ENCODE assay signal across 1 cellular context in the genomic region with DNA sequence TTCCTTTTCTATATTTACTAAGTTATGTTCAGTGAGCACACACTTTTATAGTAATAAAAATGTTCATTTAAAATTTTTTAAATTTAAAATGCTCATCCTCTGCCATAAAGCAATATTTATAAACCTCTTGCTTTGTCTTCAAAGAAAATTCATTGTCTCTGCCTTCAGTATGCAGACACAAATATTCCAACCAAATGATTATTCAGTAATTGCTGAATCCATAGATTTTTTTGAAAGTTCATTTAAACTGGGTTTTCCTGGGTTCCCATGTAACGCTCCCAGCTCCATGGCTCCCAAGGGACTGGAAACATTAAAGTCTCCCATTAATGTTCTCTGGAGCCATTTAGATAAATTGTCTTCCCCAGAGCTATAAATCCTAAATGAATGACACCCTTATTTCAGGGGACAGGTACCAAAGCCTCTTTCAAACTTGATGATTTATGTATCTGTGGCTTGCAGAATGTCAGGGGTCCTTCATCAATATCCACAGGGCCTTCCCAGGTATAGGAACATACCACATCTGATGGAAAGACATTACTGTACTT.
TF ChIP-seq lines count a peak whose summit lies in the region.

No MANE protein-coding gene starts in this region.

TF ChIP-seq in HEK293, 187 proteins besides CTCF, POLR2A, EP300 and RAD21 (continued from another document and continues in another):
- TF ChIP-seq ZBTB44 (tag by site-specific recombination; IDR thresholded peaks at IDR 0.05) (no peak), ZNF138 (tag by site-specific recombination; IDR thresholded peaks at IDR 0.05; ENCODE audit: borderline replicate concordance) (no peak), ZNF530 (tag by site-specific recombination; IDR thresholded peaks at IDR 0.05; ENCODE audit: low read depth) (no peak), ZNF518A (tag by site-specific recombination; conservative IDR thresholded peaks at IDR 0.05; ENCODE audit: low read depth) (no peak), MZF1 (tag by site-specific recombination; IDR thresholded peaks at IDR 0.05; ENCODE audit: borderline replicate concordance) (no peak), KLF1 (tag by site-specific recombination; IDR thresholded peaks at IDR 0.05) (no peak), ZNF223 (tag by site-specific recombination; IDR thresholded peaks at IDR 0.05) (no peak), KLF9 (tag by site-specific recombination; IDR thresholded peaks at IDR 0.05; ENCODE audit: low read depth) (no peak), ZNF521 (tag by site-specific recombination; IDR thresholded peaks at IDR 0.05) (no peak), ZNF670 (tag by site-specific recombination; IDR thresholded peaks at IDR 0.05; ENCODE audit: low read depth) (no peak), ZNF658 (tag by site-specific recombination; IDR thresholded peaks at IDR 0.05) (no peak), ZFP69B (tag by site-specific recombination; IDR thresholded peaks at IDR 0.05) (0 out of 2 replicates have a peak, but pooled peaks have one; percentile 11), ZNF132 (tag by site-specific recombination; IDR thresholded peaks at IDR 0.05; ENCODE audit: borderline replicate concordance) (no peak), ZNF140 (tag by site-specific recombination; IDR thresholded peaks at IDR 0.05) (no peak), KLF17 (tag by site-specific recombination; IDR thresholded peaks at IDR 0.05) (peak; percentile 11; the same call in 1 of the 2 replicates), ZNF664 (tag by site-specific recombination; IDR thresholded peaks at IDR 0.05) (peak; percentile 99), GLIS1 (tag by site-specific recombination; IDR thresholded peaks at IDR 0.05) (no peak), KLF7 (tag by site-specific recombination; IDR thresholded peaks at IDR 0.05; ENCODE audit: borderline replicate concordance) (0 out of 2 replicates have a peak, but pooled peaks have one; percentile 41), ZNF654 (tag by site-specific recombination; IDR thresholded peaks at IDR 0.05; ENCODE audit: low read depth) (no peak), ZNF133 (tag by site-specific recombination; IDR thresholded peaks at IDR 0.05) (no peak), ZNF48 (tag by site-specific recombination; IDR thresholded peaks at IDR 0.05) (no peak), ZNF580 (tag by site-specific recombination; IDR thresholded peaks at IDR 0.05) (no peak), ZNF621 (tag by site-specific recombination; IDR thresholded peaks at IDR 0.05) (no peak), ZNF18 (tag by site-specific recombination; IDR thresholded peaks at IDR 0.05) (no peak; the same call in 1 of the 2 replicates), ZNF211 (tag by site-specific recombination; IDR thresholded peaks at IDR 0.05; ENCODE audit: low read depth) (no peak), SP2 (tag by site-specific recombination; IDR thresholded peaks at IDR 0.05) (no peak), ZNF549 (tag by site-specific recombination; IDR thresholded peaks at IDR 0.05) (no peak), REPIN1 (tag by site-specific recombination; IDR thresholded peaks at IDR 0.05; ENCODE audit: low read depth) (no peak), ZNF677 (tag by site-specific recombination; IDR thresholded peaks at IDR 0.05) (no peak), ZNF416 (tag by site-specific recombination; IDR thresholded peaks at IDR 0.05) (no peak), ZNF155 (tag by site-specific recombination; IDR thresholded peaks at IDR 0.05) (no peak)
- TF ChIP-seq, protein P1, sequence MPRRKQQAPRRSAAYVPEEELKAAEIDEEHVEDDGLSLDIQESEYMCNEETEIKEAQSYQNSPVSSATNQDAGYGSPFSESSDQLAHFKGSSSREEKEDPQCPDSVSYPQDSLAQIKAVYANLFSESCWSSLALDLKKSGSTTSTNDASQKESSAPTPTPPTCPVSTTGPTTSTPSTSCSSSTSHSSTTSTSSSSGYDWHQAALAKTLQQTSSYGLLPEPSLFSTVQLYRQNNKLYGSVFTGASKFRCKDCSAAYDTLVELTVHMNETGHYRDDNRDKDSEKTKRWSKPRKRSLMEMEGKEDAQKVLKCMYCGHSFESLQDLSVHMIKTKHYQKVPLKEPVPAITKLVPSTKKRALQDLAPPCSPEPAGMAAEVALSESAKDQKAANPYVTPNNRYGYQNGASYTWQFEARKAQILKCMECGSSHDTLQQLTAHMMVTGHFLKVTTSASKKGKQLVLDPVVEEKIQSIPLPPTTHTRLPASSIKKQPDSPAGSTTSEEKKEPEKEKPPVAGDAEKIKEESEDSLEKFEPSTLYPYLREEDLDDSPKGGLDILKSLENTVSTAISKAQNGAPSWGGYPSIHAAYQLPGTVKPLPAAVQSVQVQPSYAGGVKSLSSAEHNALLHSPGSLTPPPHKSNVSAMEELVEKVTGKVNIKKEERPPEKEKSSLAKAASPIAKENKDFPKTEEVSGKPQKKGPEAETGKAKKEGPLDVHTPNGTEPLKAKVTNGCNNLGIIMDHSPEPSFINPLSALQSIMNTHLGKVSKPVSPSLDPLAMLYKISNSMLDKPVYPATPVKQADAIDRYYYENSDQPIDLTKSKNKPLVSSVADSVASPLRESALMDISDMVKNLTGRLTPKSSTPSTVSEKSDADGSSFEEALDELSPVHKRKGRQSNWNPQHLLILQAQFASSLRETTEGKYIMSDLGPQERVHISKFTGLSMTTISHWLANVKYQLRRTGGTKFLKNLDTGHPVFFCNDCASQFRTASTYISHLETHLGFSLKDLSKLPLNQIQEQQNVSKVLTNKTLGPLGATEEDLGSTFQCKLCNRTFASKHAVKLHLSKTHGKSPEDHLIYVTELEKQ (tag by site-specific recombination; IDR thresholded peaks at IDR 0.05; ENCODE audit: borderline replicate concordance): 0 out of 2 replicates have a peak, but pooled peaks have one; percentile 11
- TF ChIP-seq, protein P2, sequence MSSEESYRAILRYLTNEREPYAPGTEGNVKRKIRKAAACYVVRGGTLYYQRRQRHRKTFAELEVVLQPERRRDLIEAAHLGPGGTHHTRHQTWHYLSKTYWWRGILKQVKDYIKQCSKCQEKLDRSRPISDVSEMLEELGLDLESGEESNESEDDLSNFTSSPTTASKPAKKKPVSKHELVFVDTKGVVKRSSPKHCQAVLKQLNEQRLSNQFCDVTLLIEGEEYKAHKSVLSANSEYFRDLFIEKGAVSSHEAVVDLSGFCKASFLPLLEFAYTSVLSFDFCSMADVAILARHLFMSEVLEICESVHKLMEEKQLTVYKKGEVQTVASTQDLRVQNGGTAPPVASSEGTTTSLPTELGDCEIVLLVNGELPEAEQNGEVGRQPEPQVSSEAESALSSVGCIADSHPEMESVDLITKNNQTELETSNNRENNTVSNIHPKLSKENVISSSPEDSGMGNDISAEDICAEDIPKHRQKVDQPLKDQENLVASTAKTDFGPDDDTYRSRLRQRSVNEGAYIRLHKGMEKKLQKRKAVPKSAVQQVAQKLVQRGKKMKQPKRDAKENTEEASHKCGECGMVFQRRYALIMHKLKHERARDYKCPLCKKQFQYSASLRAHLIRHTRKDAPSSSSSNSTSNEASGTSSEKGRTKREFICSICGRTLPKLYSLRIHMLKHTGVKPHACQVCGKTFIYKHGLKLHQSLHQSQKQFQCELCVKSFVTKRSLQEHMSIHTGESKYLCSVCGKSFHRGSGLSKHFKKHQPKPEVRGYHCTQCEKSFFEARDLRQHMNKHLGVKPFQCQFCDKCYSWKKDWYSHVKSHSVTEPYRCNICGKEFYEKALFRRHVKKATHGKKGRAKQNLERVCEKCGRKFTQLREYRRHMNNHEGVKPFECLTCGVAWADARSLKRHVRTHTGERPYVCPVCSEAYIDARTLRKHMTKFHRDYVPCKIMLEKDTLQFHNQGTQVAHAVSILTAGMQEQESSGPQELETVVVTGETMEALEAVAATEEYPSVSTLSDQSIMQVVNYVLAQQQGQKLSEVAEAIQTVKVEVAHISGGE (tag by site-specific recombination; conservative IDR thresholded peaks at IDR 0.05; ENCODE audit: low read depth): no peak
- TF ChIP-seq, protein P3, sequence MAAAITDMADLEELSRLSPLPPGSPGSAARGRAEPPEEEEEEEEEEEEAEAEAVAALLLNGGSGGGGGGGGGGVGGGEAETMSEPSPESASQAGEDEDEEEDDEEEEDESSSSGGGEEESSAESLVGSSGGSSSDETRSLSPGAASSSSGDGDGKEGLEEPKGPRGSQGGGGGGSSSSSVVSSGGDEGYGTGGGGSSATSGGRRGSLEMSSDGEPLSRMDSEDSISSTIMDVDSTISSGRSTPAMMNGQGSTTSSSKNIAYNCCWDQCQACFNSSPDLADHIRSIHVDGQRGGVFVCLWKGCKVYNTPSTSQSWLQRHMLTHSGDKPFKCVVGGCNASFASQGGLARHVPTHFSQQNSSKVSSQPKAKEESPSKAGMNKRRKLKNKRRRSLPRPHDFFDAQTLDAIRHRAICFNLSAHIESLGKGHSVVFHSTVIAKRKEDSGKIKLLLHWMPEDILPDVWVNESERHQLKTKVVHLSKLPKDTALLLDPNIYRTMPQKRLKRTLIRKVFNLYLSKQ (tag by site-specific recombination; IDR thresholded peaks at IDR 0.05; ENCODE audit: borderline replicate concordance): no peak
- TF ChIP-seq, protein P4, sequence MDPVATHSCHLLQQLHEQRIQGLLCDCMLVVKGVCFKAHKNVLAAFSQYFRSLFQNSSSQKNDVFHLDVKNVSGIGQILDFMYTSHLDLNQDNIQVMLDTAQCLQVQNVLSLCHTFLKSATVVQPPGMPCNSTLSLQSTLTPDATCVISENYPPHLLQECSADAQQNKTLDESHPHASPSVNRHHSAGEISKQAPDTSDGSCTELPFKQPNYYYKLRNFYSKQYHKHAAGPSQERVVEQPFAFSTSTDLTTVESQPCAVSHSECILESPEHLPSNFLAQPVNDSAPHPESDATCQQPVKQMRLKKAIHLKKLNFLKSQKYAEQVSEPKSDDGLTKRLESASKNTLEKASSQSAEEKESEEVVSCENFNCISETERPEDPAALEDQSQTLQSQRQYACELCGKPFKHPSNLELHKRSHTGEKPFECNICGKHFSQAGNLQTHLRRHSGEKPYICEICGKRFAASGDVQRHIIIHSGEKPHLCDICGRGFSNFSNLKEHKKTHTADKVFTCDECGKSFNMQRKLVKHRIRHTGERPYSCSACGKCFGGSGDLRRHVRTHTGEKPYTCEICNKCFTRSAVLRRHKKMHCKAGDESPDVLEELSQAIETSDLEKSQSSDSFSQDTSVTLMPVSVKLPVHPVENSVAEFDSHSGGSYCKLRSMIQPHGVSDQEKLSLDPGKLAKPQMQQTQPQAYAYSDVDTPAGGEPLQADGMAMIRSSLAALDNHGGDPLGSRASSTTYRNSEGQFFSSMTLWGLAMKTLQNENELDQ (tag by site-specific recombination; IDR thresholded peaks at IDR 0.05; ENCODE audit: low read depth): no peak
